ENCODE assay signal across 10 cellular contexts in the genomic region with DNA sequence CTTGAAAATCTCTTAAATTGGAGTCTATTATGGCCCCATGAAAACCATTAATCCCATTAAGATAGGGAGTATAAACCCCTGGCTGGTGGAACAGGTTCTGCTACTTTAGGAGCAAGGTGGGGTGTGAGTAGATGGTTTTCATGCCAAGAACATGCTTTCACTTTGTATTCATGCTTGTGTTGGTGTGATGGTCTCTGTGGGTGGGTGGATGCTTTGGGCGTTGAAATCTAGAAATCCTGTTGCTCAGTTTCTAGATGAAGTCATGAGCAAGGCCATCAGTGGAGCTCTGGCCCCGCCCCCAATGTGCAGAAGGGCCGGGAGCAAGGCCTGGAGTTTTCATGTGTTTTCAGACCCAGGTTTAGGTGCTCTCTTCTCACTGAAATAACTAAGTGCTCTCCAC. TPM values are rescaled to one million over a fixed set of nuclear protein-coding genes. Genes with fewer than 3 reads are reported as not detected.
DNase-seq lines count a peak whose midpoint lies in the region; ATAC-seq, FAIRE-seq and TF ChIP-seq lines count a peak whose summit lies in the region.
"Had no signal": no experiment of that assay in that cellular context is flagged by ENCODE, and none has a peak within 500 bp of the region (broad histone marks: within the 10 kb centered on the region; RNA-seq: fewer than 3 reads in every experiment).

No MANE protein-coding gene starts in this region.

- H3K4me3 Mint-ChIP-seq in activated T-helper 17 cell treated with anti-CD3 and anti-CD28 coated beads, Interleukin-2, amount 50 U/mL, for 72 hours: peak overlapping the region; percentile 75
- H3K4me3 Mint-ChIP-seq in effector memory CD8-positive, alpha-beta T cell: peak overlapping the region in 1 of 2 donors; percentile 15

- no peaks in the 10 kb centered on the region for H3K27me3 Mint-ChIP-seq in activated T-helper 17 cell treated with anti-CD3 and anti-CD28 coated beads, Interleukin-2, amount 50 U/mL, for 72 hours
- no peaks in the 10 kb centered on the region for H3K27me3 Mint-ChIP-seq in effector memory CD8-positive, alpha-beta T cell

- H3K9me3 ChIP-seq in muscle layer of colon (ENCODE audit: low read length): no peaks in the 10 kb centered on the region
- no peaks in the 10 kb centered on the region for H3K9me3 ChIP-seq in WERI-Rb-1 (ENCODE audit: severe bottlenecking)
- H3K9me3 ChIP-seq in vagina: no peaks in the 10 kb centered on the region

- peak overlapping the region; percentile 74 for H3K27ac Mint-ChIP-seq in activated T-helper 17 cell treated with anti-CD3 and anti-CD28 coated beads, Interleukin-2, amount 50 U/mL, for 72 hours
- H3K27ac Mint-ChIP-seq in effector memory CD8-positive, alpha-beta T cell: peak overlapping the region in 1 of 2 donors; percentile 94

- H3K36me3 Mint-ChIP-seq in activated T-helper 17 cell treated with anti-CD3 and anti-CD28 coated beads, Interleukin-2, amount 50 U/mL, for 72 hours (ENCODE audit: low read depth): peaks cover 64% of the 10 kb centered on the region
- peaks cover 31% of the 10 kb centered on the region for H3K36me3 Mint-ChIP-seq in effector memory CD8-positive, alpha-beta T cell (ENCODE audit: insufficient read depth)

- DNase-seq in stimulated activated naive CD4-positive, alpha-beta T cell treated with Interleukin-2 at 50 U/mL for 16 hours (lab: John Stamatoyannopoulos, UW): peak; percentile 63
- no peak for DNase-seq in stimulated activated naive CD4-positive, alpha-beta T cell (lab: John Stamatoyannopoulos, UW)
- DNase-seq in WERI-Rb-1 (no peak), urothelium cell line (ENCODE audit: low spot score) (no peak), vagina (ENCODE audit: extremely low spot score in 2 of 2) (no peak)
- no peak for DNase-seq in effector memory CD8-positive, alpha-beta T cell
- DNase-seq: C1 segment of cervical spinal cord had no signal

- no peaks in the 10 kb centered on the region for H3K9me3 Mint-ChIP-seq in activated T-helper 17 cell treated with anti-CD3 and anti-CD28 coated beads, Interleukin-2, amount 50 U/mL, for 72 hours
- H3K9me3 Mint-ChIP-seq in effector memory CD8-positive, alpha-beta T cell: no peaks in the 10 kb centered on the region

- H3K36me3 ChIP-seq in muscle layer of colon (ENCODE audit: insufficient read depth, low read length) (peaks cover 27% of the 10 kb centered on the region), WERI-Rb-1 (peaks cover 47% of the 10 kb centered on the region), vagina (peaks cover 0 to 53% of the 10 kb centered on the region in 2 donors)

- peaks cover 49% of the 10 kb centered on the region for H3K4me1 Mint-ChIP-seq in activated T-helper 17 cell treated with anti-CD3 and anti-CD28 coated beads, Interleukin-2, amount 50 U/mL, for 72 hours
- peaks cover 22 to 41% of the 10 kb centered on the region in 2 donors for H3K4me1 Mint-ChIP-seq in effector memory CD8-positive, alpha-beta T cell (ENCODE audit: low read depth in 2 of 2)

- H3K4me3 ChIP-seq in muscle layer of colon (ENCODE audit: low read depth in 1 of 2, low read length in 2 of 2) (no peak overlapping the region), WERI-Rb-1 (ENCODE audit: low read depth, low read length) (no peak overlapping the region), vagina (no peak overlapping the region)

- H3K27ac ChIP-seq in muscle layer of colon (ENCODE audit: low read depth, low read length) (peak overlapping the region; percentile 12), WERI-Rb-1 (no peak overlapping the region), vagina (no peak overlapping the region)

- H3K27me3 ChIP-seq in muscle layer of colon (ENCODE audit: control insufficient read depth in 1 of 2, insufficient read depth in 2 of 2, low read length in 2 of 2) (no peaks in the 10 kb centered on the region), WERI-Rb-1 (ENCODE audit: insufficient read depth, low read depth, severe bottlenecking) (no peaks in the 10 kb centered on the region), vagina (no peaks in the 10 kb centered on the region)

- FAIRE-seq in urothelium cell line (lab: Jason Lieb, UNC): no peak

- no peak for TF ChIP-seq CTCF in WERI-Rb-1 (IDR thresholded peaks at IDR 0.05; ENCODE audit: low read depth, low read length)
- no peak for TF ChIP-seq CTCF in vagina (IDR thresholded peaks at IDR 0.05)

- TF ChIP-seq POLR2A in vagina (IDR thresholded peaks at IDR 0.05): no peak

- intact Hi-C loops in vagina (cut with DNase I): no loop called here

- H3K4me1 ChIP-seq in muscle layer of colon (ENCODE audit: insufficient read depth, low read length): peaks cover 17% of the 10 kb centered on the region
- peaks cover 28% of the 10 kb centered on the region for H3K4me1 ChIP-seq in vagina

- no peak overlapping the region for H3K9ac ChIP-seq in muscle layer of colon (ENCODE audit: low read length)

- peak; percentile 73 for ATAC-seq in activated T-helper 17 cell treated with anti-CD3 and anti-CD28 coated beads, Interleukin-2, amount 50 U/mL, for 72 hours (replicated peaks)
- no peak for ATAC-seq in effector memory CD8-positive, alpha-beta T cell (replicated peaks)

RNA-seq across cellular contexts. Expression of a gene that starts 20.1 kb away (rescaled TPM):
- total RNA-seq in activated T-helper 17 cell treated with anti-CD3 and anti-CD28 coated beads, Interleukin-2, amount 50 U/mL, for 72 hours: 10 to 100 TPM; 20.6 to 24.5 TPM
- total RNA-seq in vagina: 0.74 TPM
- total RNA-seq: HT1080 had no signal

RNA-seq across cellular contexts. Expression of a gene that starts 50.9 kb away (rescaled TPM):
- total RNA-seq in activated T-helper 17 cell treated with anti-CD3 and anti-CD28 coated beads, Interleukin-2, amount 50 U/mL, for 72 hours: 10 to 100 TPM; 30.9 to 50.6 TPM
- total RNA-seq in vagina: 82.0 TPM

Comparison
In these comparisons a context has a peak if more than half of its experiments do, and no peak if none do; other contexts are left out.
1. RNA of a gene that starts 20.1 kb away (total RNA-seq): 20.6 to 24.5 TPM in activated T-helper 17 cell treated with anti-CD3 and anti-CD28 coated beads, Interleukin-2, amount 50 U/mL, for 72 hours; 0.74 TPM in vagina (single experiment); every median in the first group is over 10 times any median in the second.